21 cellular contexts compared by ENCODE assay signal in genomic region chr5:133047404-133047803, GRCh38.
"Had no signal": no experiment of that assay in that cellular context is flagged by ENCODE, and none has a peak within 500 bp of the region (broad histone marks: within the 10 kb centered on the region; RNA-seq: fewer than 3 reads in every experiment).

No MANE protein-coding gene starts in this region.

- H3K4me2 ChIP-seq: neural progenitor cell had no signal

- H3K27me3 Mint-ChIP-seq: activated B cell treated with CpG ODN at 0.5 μM for 24 hours; activated CD4-positive, alpha-beta T cell treated with anti-CD3 and anti-CD28 coated beads for 36 hours; activated naive CD8-positive, alpha-beta T cell treated with anti-CD3 and anti-CD28 coated beads for 36 hours; naive thymus-derived CD4-positive, alpha-beta T cell; type B pancreatic cell had no signal

- DNase-seq: activated B cell treated with CpG ODN at 0.5 μM for 24 hours; activated CD4-positive, alpha-beta T cell treated with anti-CD3 and anti-CD28 coated beads for 36 hours; activated CD4-positive, alpha-beta T cell treated with anti-CD3 and anti-CD28 coated beads, Interleukin-2, amount 50 U/mL, for 48 hours; activated CD8-positive, alpha-beta memory T cell treated with anti-CD3 and anti-CD28 coated beads, Interleukin-2, amount 50 U/mL, for 48 hours; activated naive CD4-positive, alpha-beta T cell; activated naive CD8-positive, alpha-beta T cell treated with anti-CD3 and anti-CD28 coated beads for 36 hours; activated T-cell treated with anti-CD3 and anti-CD28 coated beads, Interleukin-2, amount 50 U/mL, for 4 hours; dermis blood vessel endothelial cell; effector CD8-positive, alpha-beta T cell; foreskin melanocyte; lower lobe of right lung; naive thymus-derived CD4-positive, alpha-beta T cell; stimulated activated CD4-positive, alpha-beta T cell treated with anti-CD3 and anti-CD28 coated beads, Interleukin-1b, Interleukin-23, amount 100 ng/mL, for 48 hours; T-helper 9 cell had no signal

- H2AFZ ChIP-seq: neural progenitor cell had no signal

- H3K36me3 ChIP-seq: lower lobe of right lung, neural progenitor cell, prostate gland, right atrium auricular region, vagina had no signal

- H3K9ac ChIP-seq: neural progenitor cell had no signal

- H3K9me3 Mint-ChIP-seq: activated B cell treated with CpG ODN at 0.5 μM for 24 hours; activated naive CD8-positive, alpha-beta T cell treated with anti-CD3 and anti-CD28 coated beads for 36 hours; activated T-cell treated with anti-CD3 and anti-CD28 coated beads, Interleukin-2, amount 50 U/mL, for 4 hours; activated T-helper 2 cell treated with anti-CD3 and anti-CD28 coated beads, Interferon-gamma antibody, Interleukin-2, Interleukin-4, amounts not matched to agents 10 μg/mL and 5 μg/mL and 100 μg/mL, durations not matched to agents 14 hours and 24 hours and 36 hours; naive thymus-derived CD4-positive, alpha-beta T cell; neural progenitor cell; type B pancreatic cell had no signal

- H3K9me3 ChIP-seq: lower lobe of right lung, prostate gland, right atrium auricular region, vagina had no signal

- H3K27ac ChIP-seq: neural progenitor cell, prostate gland, vagina had no signal

- ATAC-seq: activated CD4-positive, alpha-beta T cell treated with anti-CD3 and anti-CD28 coated beads for 36 hours; activated T-cell treated with anti-CD3 and anti-CD28 coated beads, Interleukin-2, amount 50 U/mL, for 4 hours; left lobe of liver; lower lobe of right lung; naive thymus-derived CD4-positive, alpha-beta T cell had no signal

- H3K4me3 Mint-ChIP-seq: activated CD4-positive, alpha-beta T cell treated with anti-CD3 and anti-CD28 coated beads for 36 hours; activated naive CD8-positive, alpha-beta T cell treated with anti-CD3 and anti-CD28 coated beads for 36 hours; activated T-cell treated with anti-CD3 and anti-CD28 coated beads, Interleukin-2, amount 50 U/mL, for 4 hours; naive thymus-derived CD4-positive, alpha-beta T cell; type B pancreatic cell had no signal

- H3K27me3 ChIP-seq: neural progenitor cell, right atrium auricular region, vagina had no signal

- H3K4me3 ChIP-seq: lower lobe of right lung, neural progenitor cell, prostate gland, right atrium auricular region, vagina had no signal

- H3K36me3 Mint-ChIP-seq: neural progenitor cell, type B pancreatic cell had no signal

- H3K27ac Mint-ChIP-seq: activated CD4-positive, alpha-beta T cell treated with anti-CD3 and anti-CD28 coated beads for 36 hours; activated T-helper 2 cell treated with anti-CD3 and anti-CD28 coated beads, Interferon-gamma antibody, Interleukin-2, Interleukin-4, amounts not matched to agents 10 μg/mL and 5 μg/mL and 100 μg/mL, durations not matched to agents 14 hours and 24 hours and 36 hours; neural progenitor cell; type B pancreatic cell had no signal
